1 cellular context compared by ENCODE assay signal in the genomic region with DNA sequence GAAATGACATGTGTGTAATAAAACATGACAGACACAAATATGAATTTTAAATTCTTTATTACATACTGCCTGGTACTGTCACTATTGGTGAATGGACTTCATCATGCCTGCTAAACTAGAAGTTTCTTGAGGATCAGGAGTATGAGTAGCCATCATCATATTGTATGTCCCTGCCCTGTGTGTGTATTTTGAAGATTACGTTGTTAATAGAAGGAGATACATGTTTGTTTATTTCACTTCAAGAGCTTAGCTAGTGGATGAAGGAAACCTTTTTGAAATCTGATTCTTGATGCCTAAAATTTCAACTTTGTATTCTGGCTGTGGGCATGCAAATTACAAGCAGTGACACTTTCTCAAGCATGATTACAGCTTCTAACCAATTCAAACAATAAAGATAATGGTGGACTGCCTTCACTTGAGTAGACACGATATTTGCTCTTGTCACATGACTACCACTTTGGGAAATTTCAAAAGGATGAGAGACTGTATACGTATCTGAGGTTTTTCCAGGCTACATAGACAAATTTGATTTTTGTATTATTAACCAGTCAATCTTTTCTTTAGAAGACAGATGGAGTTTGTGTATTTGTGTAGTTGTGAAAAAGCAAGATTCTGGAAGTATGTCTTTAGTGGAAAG.
TF ChIP-seq lines count a peak whose summit lies in the region.

No MANE protein-coding gene starts in this region.

TF ChIP-seq in K562, 482 proteins besides CTCF, POLR2A, EP300 and RAD21 (continued from another document and continues in another):
- no peak for TF ChIP-seq DEAF1 (CRISPR knock-in tag; IDR thresholded peaks at IDR 0.05)
- TF ChIP-seq DACH1 (IDR thresholded peaks at IDR 0.05; ENCODE audit: partially characterized antibody): no peak
- peak; percentile 38 for TF ChIP-seq NFRKB (IDR thresholded peaks at IDR 0.05; ENCODE audit: low read depth)
- no peak for TF ChIP-seq NRF1 (conservative IDR thresholded peaks at IDR 0.05 in 1 of 2, IDR thresholded peaks at IDR 0.05 in 1 of 2)
- TF ChIP-seq, protein P1, sequence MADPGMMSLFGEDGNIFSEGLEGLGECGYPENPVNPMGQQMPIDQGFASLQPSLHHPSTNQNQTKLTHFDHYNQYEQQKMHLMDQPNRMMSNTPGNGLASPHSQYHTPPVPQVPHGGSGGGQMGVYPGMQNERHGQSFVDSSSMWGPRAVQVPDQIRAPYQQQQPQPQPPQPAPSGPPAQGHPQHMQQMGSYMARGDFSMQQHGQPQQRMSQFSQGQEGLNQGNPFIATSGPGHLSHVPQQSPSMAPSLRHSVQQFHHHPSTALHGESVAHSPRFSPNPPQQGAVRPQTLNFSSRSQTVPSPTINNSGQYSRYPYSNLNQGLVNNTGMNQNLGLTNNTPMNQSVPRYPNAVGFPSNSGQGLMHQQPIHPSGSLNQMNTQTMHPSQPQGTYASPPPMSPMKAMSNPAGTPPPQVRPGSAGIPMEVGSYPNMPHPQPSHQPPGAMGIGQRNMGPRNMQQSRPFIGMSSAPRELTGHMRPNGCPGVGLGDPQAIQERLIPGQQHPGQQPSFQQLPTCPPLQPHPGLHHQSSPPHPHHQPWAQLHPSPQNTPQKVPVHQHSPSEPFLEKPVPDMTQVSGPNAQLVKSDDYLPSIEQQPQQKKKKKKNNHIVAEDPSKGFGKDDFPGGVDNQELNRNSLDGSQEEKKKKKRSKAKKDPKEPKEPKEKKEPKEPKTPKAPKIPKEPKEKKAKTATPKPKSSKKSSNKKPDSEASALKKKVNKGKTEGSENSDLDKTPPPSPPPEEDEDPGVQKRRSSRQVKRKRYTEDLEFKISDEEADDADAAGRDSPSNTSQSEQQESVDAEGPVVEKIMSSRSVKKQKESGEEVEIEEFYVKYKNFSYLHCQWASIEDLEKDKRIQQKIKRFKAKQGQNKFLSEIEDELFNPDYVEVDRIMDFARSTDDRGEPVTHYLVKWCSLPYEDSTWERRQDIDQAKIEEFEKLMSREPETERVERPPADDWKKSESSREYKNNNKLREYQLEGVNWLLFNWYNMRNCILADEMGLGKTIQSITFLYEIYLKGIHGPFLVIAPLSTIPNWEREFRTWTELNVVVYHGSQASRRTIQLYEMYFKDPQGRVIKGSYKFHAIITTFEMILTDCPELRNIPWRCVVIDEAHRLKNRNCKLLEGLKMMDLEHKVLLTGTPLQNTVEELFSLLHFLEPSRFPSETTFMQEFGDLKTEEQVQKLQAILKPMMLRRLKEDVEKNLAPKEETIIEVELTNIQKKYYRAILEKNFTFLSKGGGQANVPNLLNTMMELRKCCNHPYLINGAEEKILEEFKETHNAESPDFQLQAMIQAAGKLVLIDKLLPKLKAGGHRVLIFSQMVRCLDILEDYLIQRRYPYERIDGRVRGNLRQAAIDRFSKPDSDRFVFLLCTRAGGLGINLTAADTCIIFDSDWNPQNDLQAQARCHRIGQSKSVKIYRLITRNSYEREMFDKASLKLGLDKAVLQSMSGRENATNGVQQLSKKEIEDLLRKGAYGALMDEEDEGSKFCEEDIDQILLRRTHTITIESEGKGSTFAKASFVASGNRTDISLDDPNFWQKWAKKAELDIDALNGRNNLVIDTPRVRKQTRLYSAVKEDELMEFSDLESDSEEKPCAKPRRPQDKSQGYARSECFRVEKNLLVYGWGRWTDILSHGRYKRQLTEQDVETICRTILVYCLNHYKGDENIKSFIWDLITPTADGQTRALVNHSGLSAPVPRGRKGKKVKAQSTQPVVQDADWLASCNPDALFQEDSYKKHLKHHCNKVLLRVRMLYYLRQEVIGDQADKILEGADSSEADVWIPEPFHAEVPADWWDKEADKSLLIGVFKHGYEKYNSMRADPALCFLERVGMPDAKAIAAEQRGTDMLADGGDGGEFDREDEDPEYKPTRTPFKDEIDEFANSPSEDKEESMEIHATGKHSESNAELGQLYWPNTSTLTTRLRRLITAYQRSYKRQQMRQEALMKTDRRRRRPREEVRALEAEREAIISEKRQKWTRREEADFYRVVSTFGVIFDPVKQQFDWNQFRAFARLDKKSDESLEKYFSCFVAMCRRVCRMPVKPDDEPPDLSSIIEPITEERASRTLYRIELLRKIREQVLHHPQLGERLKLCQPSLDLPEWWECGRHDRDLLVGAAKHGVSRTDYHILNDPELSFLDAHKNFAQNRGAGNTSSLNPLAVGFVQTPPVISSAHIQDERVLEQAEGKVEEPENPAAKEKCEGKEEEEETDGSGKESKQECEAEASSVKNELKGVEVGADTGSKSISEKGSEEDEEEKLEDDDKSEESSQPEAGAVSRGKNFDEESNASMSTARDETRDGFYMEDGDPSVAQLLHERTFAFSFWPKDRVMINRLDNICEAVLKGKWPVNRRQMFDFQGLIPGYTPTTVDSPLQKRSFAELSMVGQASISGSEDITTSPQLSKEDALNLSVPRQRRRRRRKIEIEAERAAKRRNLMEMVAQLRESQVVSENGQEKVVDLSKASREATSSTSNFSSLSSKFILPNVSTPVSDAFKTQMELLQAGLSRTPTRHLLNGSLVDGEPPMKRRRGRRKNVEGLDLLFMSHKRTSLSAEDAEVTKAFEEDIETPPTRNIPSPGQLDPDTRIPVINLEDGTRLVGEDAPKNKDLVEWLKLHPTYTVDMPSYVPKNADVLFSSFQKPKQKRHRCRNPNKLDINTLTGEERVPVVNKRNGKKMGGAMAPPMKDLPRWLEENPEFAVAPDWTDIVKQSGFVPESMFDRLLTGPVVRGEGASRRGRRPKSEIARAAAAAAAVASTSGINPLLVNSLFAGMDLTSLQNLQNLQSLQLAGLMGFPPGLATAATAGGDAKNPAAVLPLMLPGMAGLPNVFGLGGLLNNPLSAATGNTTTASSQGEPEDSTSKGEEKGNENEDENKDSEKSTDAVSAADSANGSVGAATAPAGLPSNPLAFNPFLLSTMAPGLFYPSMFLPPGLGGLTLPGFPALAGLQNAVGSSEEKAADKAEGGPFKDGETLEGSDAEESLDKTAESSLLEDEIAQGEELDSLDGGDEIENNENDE (IDR thresholded peaks at IDR 0.05; ENCODE audit: low read depth, low read length): no peak
- TF ChIP-seq ADNP (tag; IDR thresholded peaks at IDR 0.05): 0 out of 2 replicates have a peak, but pooled peaks have one; percentile 3
- TF ChIP-seq TRIM25 (IDR thresholded peaks at IDR 0.05; ENCODE audit: borderline replicate concordance): no peak
- no peak for TF ChIP-seq ATF1 (CRISPR knock-in tag; IDR thresholded peaks at IDR 0.05)
- TF ChIP-seq ATF1 (tag; IDR thresholded peaks at IDR 0.05): 0 out of 2 replicates have a peak, but pooled peaks have one; percentile 11
- TF ChIP-seq, protein P2, sequence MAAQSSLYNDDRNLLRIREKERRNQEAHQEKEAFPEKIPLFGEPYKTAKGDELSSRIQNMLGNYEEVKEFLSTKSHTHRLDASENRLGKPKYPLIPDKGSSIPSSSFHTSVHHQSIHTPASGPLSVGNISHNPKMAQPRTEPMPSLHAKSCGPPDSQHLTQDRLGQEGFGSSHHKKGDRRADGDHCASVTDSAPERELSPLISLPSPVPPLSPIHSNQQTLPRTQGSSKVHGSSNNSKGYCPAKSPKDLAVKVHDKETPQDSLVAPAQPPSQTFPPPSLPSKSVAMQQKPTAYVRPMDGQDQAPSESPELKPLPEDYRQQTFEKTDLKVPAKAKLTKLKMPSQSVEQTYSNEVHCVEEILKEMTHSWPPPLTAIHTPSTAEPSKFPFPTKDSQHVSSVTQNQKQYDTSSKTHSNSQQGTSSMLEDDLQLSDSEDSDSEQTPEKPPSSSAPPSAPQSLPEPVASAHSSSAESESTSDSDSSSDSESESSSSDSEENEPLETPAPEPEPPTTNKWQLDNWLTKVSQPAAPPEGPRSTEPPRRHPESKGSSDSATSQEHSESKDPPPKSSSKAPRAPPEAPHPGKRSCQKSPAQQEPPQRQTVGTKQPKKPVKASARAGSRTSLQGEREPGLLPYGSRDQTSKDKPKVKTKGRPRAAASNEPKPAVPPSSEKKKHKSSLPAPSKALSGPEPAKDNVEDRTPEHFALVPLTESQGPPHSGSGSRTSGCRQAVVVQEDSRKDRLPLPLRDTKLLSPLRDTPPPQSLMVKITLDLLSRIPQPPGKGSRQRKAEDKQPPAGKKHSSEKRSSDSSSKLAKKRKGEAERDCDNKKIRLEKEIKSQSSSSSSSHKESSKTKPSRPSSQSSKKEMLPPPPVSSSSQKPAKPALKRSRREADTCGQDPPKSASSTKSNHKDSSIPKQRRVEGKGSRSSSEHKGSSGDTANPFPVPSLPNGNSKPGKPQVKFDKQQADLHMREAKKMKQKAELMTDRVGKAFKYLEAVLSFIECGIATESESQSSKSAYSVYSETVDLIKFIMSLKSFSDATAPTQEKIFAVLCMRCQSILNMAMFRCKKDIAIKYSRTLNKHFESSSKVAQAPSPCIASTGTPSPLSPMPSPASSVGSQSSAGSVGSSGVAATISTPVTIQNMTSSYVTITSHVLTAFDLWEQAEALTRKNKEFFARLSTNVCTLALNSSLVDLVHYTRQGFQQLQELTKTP (IDR thresholded peaks at IDR 0.05; ENCODE audit: low read depth in 1 of 2, partially characterized antibody in 2 of 2): peak in 1 of 2 experiments; percentile 59
- TF ChIP-seq DNMT1 (IDR thresholded peaks at IDR 0.05): no peak
- no peak for TF ChIP-seq KDM5B (IDR thresholded peaks at IDR 0.05; ENCODE audit: insufficient replicate concordance, low read depth, low read length)
- TF ChIP-seq, protein P3, sequence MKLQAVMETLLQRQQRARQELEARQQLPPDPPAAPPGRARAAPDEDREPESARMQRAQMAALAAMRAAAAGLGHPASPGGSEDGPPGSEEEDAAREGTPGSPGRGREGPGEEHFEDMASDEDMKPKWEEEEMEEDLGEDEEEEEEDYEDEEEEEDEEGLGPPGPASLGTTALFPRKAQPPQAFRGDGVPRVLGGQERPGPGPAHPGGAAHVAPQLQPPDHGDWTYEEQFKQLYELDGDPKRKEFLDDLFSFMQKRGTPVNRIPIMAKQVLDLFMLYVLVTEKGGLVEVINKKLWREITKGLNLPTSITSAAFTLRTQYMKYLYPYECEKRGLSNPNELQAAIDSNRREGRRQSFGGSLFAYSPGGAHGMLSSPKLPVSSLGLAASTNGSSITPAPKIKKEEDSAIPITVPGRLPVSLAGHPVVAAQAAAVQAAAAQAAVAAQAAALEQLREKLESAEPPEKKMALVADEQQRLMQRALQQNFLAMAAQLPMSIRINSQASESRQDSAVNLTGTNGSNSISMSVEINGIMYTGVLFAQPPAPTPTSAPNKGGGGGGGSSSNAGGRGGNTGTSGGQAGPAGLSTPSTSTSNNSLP (IDR thresholded peaks at IDR 0.05; ENCODE audit: borderline replicate concordance, low read depth, low read length): no peak
- TF ChIP-seq ZNF445 (CRISPR knock-in tag; IDR thresholded peaks at IDR 0.05; ENCODE audit: low read depth): no peak
- peak; percentile 83 for TF ChIP-seq TOE1 (IDR thresholded peaks at IDR 0.05; ENCODE audit: borderline replicate concordance)
- TF ChIP-seq TOE1 (CRISPR knock-in tag; IDR thresholded peaks at IDR 0.05; ENCODE audit: borderline replicate concordance, low read depth): no peak
- TF ChIP-seq CCAR2 (IDR thresholded peaks at IDR 0.05; ENCODE audit: low read depth, low read length): no peak
- TF ChIP-seq MAFF (IDR thresholded peaks at IDR 0.05; ENCODE audit: low read length): no peak
- TF ChIP-seq POLR2G (IDR thresholded peaks at IDR 0.05; ENCODE audit: low read depth, low read length): 0 out of 2 replicates have a peak, but pooled peaks have one; percentile 13
- no peak for TF ChIP-seq CEBPG (CRISPR knock-in tag; IDR thresholded peaks at IDR 0.05)
- TF ChIP-seq CEBPG (tag; conservative IDR thresholded peaks at IDR 0.05 in 1 of 2, IDR thresholded peaks at IDR 0.05 in 1 of 2): no peak
- peak; percentile 68 for TF ChIP-seq RAD51 (IDR thresholded peaks at IDR 0.05; ENCODE audit: borderline replicate concordance, low read depth)
- no peak for TF ChIP-seq U2AF1 (optimal IDR thresholded peaks at IDR 0.05; ENCODE audit: low read depth, low read length)
- TF ChIP-seq NCOA4 (IDR thresholded peaks at IDR 0.05; ENCODE audit: partially characterized antibody): no peak
- no peak for TF ChIP-seq ZNF280A (IDR thresholded peaks at IDR 0.05; ENCODE audit: low read depth, partially characterized antibody)
- TF ChIP-seq NR2C1 (IDR thresholded peaks at IDR 0.05): 0 out of 2 replicates have a peak, but pooled peaks have one; percentile 5
- TF ChIP-seq NR2C1 (tag; IDR thresholded peaks at IDR 0.05): no peak
- TF ChIP-seq ZNF512 (tag; IDR thresholded peaks at IDR 0.05): no peak
